In genomic region chr3:197949191-197949766, GRCh38 we compare ENCODE assay signal across 8 cellular contexts. TPM values are rescaled to one million over a fixed set of nuclear protein-coding genes. Genes with fewer than 3 reads are reported as not detected.
DNase-seq lines count a peak whose midpoint lies in the region; ATAC-seq and TF ChIP-seq lines count a peak whose summit lies in the region.

No MANE protein-coding gene starts in this region.

- H3K9me3 ChIP-seq in iPS-20b (ENCODE audit: insufficient read depth, low read depth, low read length) (no peaks in the 10 kb centered on the region), thoracic aorta (no peaks in the 10 kb centered on the region)

- H3K36me3 Mint-ChIP-seq in activated T-helper 2 cell treated with anti-CD3 and anti-CD28 coated beads, Interferon-gamma antibody, Interleukin-2, Interleukin-4, amounts not matched to agents 10 μg/mL and 5 μg/mL and 100 μg/mL, durations not matched to agents 14 hours and 24 hours and 36 hours (ENCODE audit: low read depth): peaks cover 41% of the 10 kb centered on the region

- no peaks in the 10 kb centered on the region for H3K27me3 Mint-ChIP-seq in activated T-helper 2 cell treated with anti-CD3 and anti-CD28 coated beads, Interferon-gamma antibody, Interleukin-2, Interleukin-4, amounts not matched to agents 10 μg/mL and 5 μg/mL and 100 μg/mL, durations not matched to agents 14 hours and 24 hours and 36 hours (ENCODE audit: low read depth)

- H3K9ac ChIP-seq in iPS-20b (ENCODE audit: low read depth, low read length): peak overlapping the region; percentile 99; the same call in 1 of the 2 replicates

- H3K4me1 ChIP-seq in iPS-20b (ENCODE audit: insufficient read depth, low read length): peaks cover 5% of the 10 kb centered on the region; the same call in 1 of the 2 replicates
- H3K4me1 ChIP-seq in thoracic aorta (ENCODE audit: control insufficient read depth in 1 of 2, low read depth in 2 of 2): peaks cover 18 to 42% of the 10 kb centered on the region in 2 donors

- peak overlapping the region; percentile 99 for H3K4me3 Mint-ChIP-seq in activated T-helper 2 cell treated with anti-CD3 and anti-CD28 coated beads, Interferon-gamma antibody, Interleukin-2, Interleukin-4, amounts not matched to agents 10 μg/mL and 5 μg/mL and 100 μg/mL, durations not matched to agents 14 hours and 24 hours and 36 hours (ENCODE audit: low read depth)

- no peaks in the 10 kb centered on the region for H3K9me3 Mint-ChIP-seq in activated T-helper 2 cell treated with anti-CD3 and anti-CD28 coated beads, Interferon-gamma antibody, Interleukin-2, Interleukin-4, amounts not matched to agents 10 μg/mL and 5 μg/mL and 100 μg/mL, durations not matched to agents 14 hours and 24 hours and 36 hours

- H3K27me3 ChIP-seq in iPS-20b (ENCODE audit: insufficient read depth, low read length) (no peaks in the 10 kb centered on the region), thoracic aorta (replicated peaks; ENCODE audit: insufficient read depth) (no peaks in the 10 kb centered on the region)

- H3K27ac ChIP-seq in iPS-20b (ENCODE audit: low read length) (peak overlapping the region; percentile 94), thoracic aorta (peak overlapping the region; percentile 88 to 93)

- intact Hi-C loops in activated T-helper 2 cell treated with anti-CD3 and anti-CD28 coated beads, Interferon-gamma antibody, Interleukin-2, Interleukin-4, amounts not matched to agents 10 μg/mL and 5 μg/mL and 100 μg/mL, durations not matched to agents 14 hours and 24 hours and 36 hours (cut with micrococcal nuclease): no loop called here

- H3K4me3 ChIP-seq in iPS-20b (ENCODE audit: low read length) (peak overlapping the region; percentile 95), thoracic aorta (peak overlapping the region; percentile 94)

- H3K4me1 Mint-ChIP-seq in activated T-helper 2 cell treated with anti-CD3 and anti-CD28 coated beads, Interferon-gamma antibody, Interleukin-2, Interleukin-4, amounts not matched to agents 10 μg/mL and 5 μg/mL and 100 μg/mL, durations not matched to agents 14 hours and 24 hours and 36 hours (ENCODE audit: low read depth): peaks cover 32% of the 10 kb centered on the region

- TF ChIP-seq CTCF in thoracic aorta (IDR thresholded peaks at IDR 0.05) (no peak), omental fat pad (IDR thresholded peaks at IDR 0.05) (no peak)

- H3K27ac Mint-ChIP-seq in activated T-helper 2 cell treated with anti-CD3 and anti-CD28 coated beads, Interferon-gamma antibody, Interleukin-2, Interleukin-4, amounts not matched to agents 10 μg/mL and 5 μg/mL and 100 μg/mL, durations not matched to agents 14 hours and 24 hours and 36 hours: peak overlapping the region; percentile 97

- ATAC-seq in thoracic aorta (ENCODE audit: insufficient number of reproducible peaks, low FRiP score, low read depth): no peak
- no peak for ATAC-seq in omental fat pad (ENCODE audit: low FRiP score)

- H3K36me3 ChIP-seq in iPS-20b (ENCODE audit: insufficient read depth, low read depth, low read length): peaks cover 39% of the 10 kb centered on the region
- H3K36me3 ChIP-seq in thoracic aorta: peaks cover 27% of the 10 kb centered on the region

- peak; percentile 33 for DNase-seq in activated CD4-positive, alpha-beta T cell treated with anti-CD3 and anti-CD28 coated beads for 48 hours
- DNase-seq in activated CD4-positive, alpha-beta T cell treated with anti-CD3 and anti-CD28 coated beads for 4 hours: no peak
- DNase-seq in activated T-helper 2 cell treated with anti-CD3 and anti-CD28 coated beads, Interferon-gamma antibody, Interleukin-2, Interleukin-4, amounts not matched to agents 10 μg/mL and 5 μg/mL and 100 μg/mL, durations not matched to agents 14 hours and 24 hours and 36 hours (ENCODE audit: low spot score): no peak
- DNase-seq in thoracic aorta (ENCODE audit: low spot score) (no peak), A172 (ENCODE audit: low spot score) (no peak), omental fat pad (ENCODE audit: low spot score) (no peak), SIG-M5 (lab: John Stamatoyannopoulos, UW) (no peak)

RNA-seq across cellular contexts. Expression of gene RPL35A, which starts 0.7 kb away (rescaled TPM):
- total RNA-seq in activated T-helper 2 cell treated with anti-CD3 and anti-CD28 coated beads, Interferon-gamma antibody, Interleukin-2, Interleukin-4, amounts not matched to agents 10 μg/mL and 5 μg/mL and 100 μg/mL, durations not matched to agents 14 hours and 24 hours and 36 hours: 1,338 and 1,363 TPM in 2 replicates
- 100 to 1,000 TPM; 277 to 520 TPM for total RNA-seq in thoracic aorta
- total RNA-seq in A172 (2014; rRNA removed; shearing (Covaris generic)): 720 and 850 TPM in 2 replicates
- 100 to 1,000 TPM; 520 to 671 (median 601) TPM for total RNA-seq in omental fat pad

RNA-seq across cellular contexts. Expression of gene LMLN, which starts 10.7 kb away (rescaled TPM):
- total RNA-seq in activated T-helper 2 cell treated with anti-CD3 and anti-CD28 coated beads, Interferon-gamma antibody, Interleukin-2, Interleukin-4, amounts not matched to agents 10 μg/mL and 5 μg/mL and 100 μg/mL, durations not matched to agents 14 hours and 24 hours and 36 hours: 4.3 and 4.4 TPM in 2 replicates
- total RNA-seq in thoracic aorta: 1 to 10 TPM; 1.2 to 4.1 TPM
- total RNA-seq in A172 (2014; rRNA removed; shearing (Covaris generic)): 3.5 and 5.7 TPM in 2 replicates
- total RNA-seq in omental fat pad: 1 to 10 TPM; 2.5 to 5.5 (median 3.5) TPM
